In genomic region chr7:17544401-17544800, GRCh38 we compare ENCODE assay signal across 20 cellular contexts.
A peak's percentile ranks its signal among the peaks of the same experiment; 100 is the strongest.
DNase-seq lines count a peak whose midpoint lies in the region; ATAC-seq and TF ChIP-seq lines count a peak whose summit lies in the region.
"Had no signal": no experiment of that assay in that cellular context is flagged by ENCODE, and none has a peak within 500 bp of the region (broad histone marks: within the 10 kb centered on the region; RNA-seq: fewer than 3 reads in every experiment).

No MANE protein-coding gene starts in this region.

- no peaks in the 10 kb centered on the region for H3K36me3 ChIP-seq in smooth muscle cell (ENCODE audit: low read depth)
- H3K36me3 ChIP-seq: BLaER1 had no signal

- no peaks in the 10 kb centered on the region for H3K4me1 ChIP-seq in smooth muscle cell (ENCODE audit: low read depth)
- H3K4me1 ChIP-seq: BLaER1 had no signal

- H3K4me2 ChIP-seq in smooth muscle cell, result no peak overlapping the region
- H3K4me2 ChIP-seq: BLaER1, GM23338 had no signal

- no peaks in the 10 kb centered on the region for H3K9me3 Mint-ChIP-seq in mesothelial cell of epicardium
- H3K9me3 Mint-ChIP-seq: CD8-positive, alpha-beta T cell; GM23338; H9 had no signal

- H3K4me3 ChIP-seq in smooth muscle cell, result no peak overlapping the region
- H3K4me3 ChIP-seq: BLaER1, GM12878, GM23338 had no signal

- H3K9me3 ChIP-seq in smooth muscle cell (replicated peaks; ENCODE audit: low read depth), result no peaks in the 10 kb centered on the region
- H3K9me3 ChIP-seq: BLaER1, Caco-2 had no signal

- H4K20me1 ChIP-seq in smooth muscle cell (ENCODE audit: low read depth), result no peaks in the 10 kb centered on the region
- H4K20me1 ChIP-seq: BLaER1 had no signal

- peak; percentile 51 for DNase-seq in SK-MEL-5 (ENCODE audit: low read depth, low spot score)
- DNase-seq in mesothelial cell of epicardium (ENCODE audit: low spot score in 2 of 2, unreplicated experiment in 2 of 2), result no peak
- DNase-seq in smooth muscle cell (lab: John Stamatoyannopoulos, UW; ENCODE audit: unreplicated experiment), result no peak
- DNase-seq in activated CD4-positive, alpha-beta T cell treated with anti-CD3 and anti-CD28 coated beads, Interleukin-2, amount 50 U/mL, for 48 hours, result no peak
- no peak for DNase-seq in nucleus accumbens (lab: John Stamatoyannopoulos, UW)
- DNase-seq: Caco-2; CD4-positive, CD25-positive, alpha-beta regulatory T cell; CD8-positive, alpha-beta T cell; DMS153; DND-41; GDM1; H9 had no signal

- H3K4me1 Mint-ChIP-seq in mesothelial cell of epicardium, result peaks cover 30% of the 10 kb centered on the region
- H3K4me1 Mint-ChIP-seq: B cell, GM23338, H9 had no signal

- H3K27me3 ChIP-seq in smooth muscle cell (ENCODE audit: low read depth), result no peaks in the 10 kb centered on the region
- H3K27me3 ChIP-seq: BLaER1 had no signal

- H3F3A ChIP-seq in smooth muscle cell (ENCODE audit: low read depth), result no peaks in the 10 kb centered on the region

- H3K27ac ChIP-seq in smooth muscle cell (ENCODE audit: low read depth), result peak overlapping the region; percentile 58
- H3K27ac ChIP-seq: 22Rv1, BLaER1, C4-2B had no signal

- H3K4me3 Mint-ChIP-seq in mesothelial cell of epicardium, result no peak overlapping the region
- H3K4me3 Mint-ChIP-seq: B cell; CD4-positive, CD25-positive, alpha-beta regulatory T cell; CD8-positive, alpha-beta T cell; GM23338; H9 had no signal

- peak overlapping the region; percentile 10 for H2AFZ ChIP-seq in smooth muscle cell (ENCODE audit: low read depth)
- H2AFZ ChIP-seq: GM23338 had no signal

- no peak overlapping the region for H3K9ac ChIP-seq in smooth muscle cell (ENCODE audit: low read depth)
- H3K9ac ChIP-seq: BLaER1 had no signal

- no peaks in the 10 kb centered on the region for H3K79me2 ChIP-seq in smooth muscle cell (ENCODE audit: low read depth)

- no peaks in the 10 kb centered on the region for H3K36me3 Mint-ChIP-seq in mesothelial cell of epicardium
- H3K36me3 Mint-ChIP-seq: CD4-positive, CD25-positive, alpha-beta regulatory T cell; CD8-positive, alpha-beta T cell had no signal

- H3K27me3 Mint-ChIP-seq in mesothelial cell of epicardium (ENCODE audit: low read depth), result no peaks in the 10 kb centered on the region

- H3K27ac Mint-ChIP-seq in mesothelial cell of epicardium, result peak overlapping the region; percentile 28
- H3K27ac Mint-ChIP-seq: B cell; CD4-positive, CD25-positive, alpha-beta regulatory T cell; CD8-positive, alpha-beta T cell; GM23338; H9 had no signal

- in situ Hi-C loops in SK-MEL-5 (cut with HindIII; ENCODE audit: low pct_unique_long_range_greater_than_20kb, low sequenced_read_pairs), result no loop called here

- no peak for ATAC-seq in activated CD4-positive, CD25-positive, alpha-beta regulatory T cell treated with anti-CD3 and anti-CD28 coated beads, Interleukin-2, amount 50 U/mL, for 24 hours
- ATAC-seq: CD8-positive, alpha-beta T cell; GM12878; GM23338; HCT116 had no signal

- TF ChIP-seq CTCF in mesothelial cell of epicardium (IDR thresholded peaks at IDR 0.05; ENCODE audit: unreplicated experiment) (no peak), smooth muscle cell (IDR thresholded peaks at IDR 0.05; ENCODE audit: borderline replicate concordance, insufficient read depth, poor library complexity, severe bottlenecking) (no peak)

- 100% methylated on average over 2 of the region's 2 CpGs for WGBS in smooth muscle cell (ENCODE audit: low lambda C conversion rate)
